ENCODE assay signal across 13 cellular contexts in genomic region chr10:4283841-4284610, GRCh38.
A peak's percentile ranks its signal among the peaks of the same experiment; 100 is the strongest.
DNase-seq lines count a peak whose midpoint lies in the region; ATAC-seq and TF ChIP-seq lines count a peak whose summit lies in the region.
"Had no signal": no experiment of that assay in that cellular context is flagged by ENCODE, and none has a peak within 500 bp of the region (broad histone marks: within the 10 kb centered on the region; RNA-seq: fewer than 3 reads in every experiment).

No MANE protein-coding gene starts in this region.

- no TSS peak for BruUV-seq in Caco-2 (replicated peaks; lab: Mats Ljungman, UMichigan)

- in situ Hi-C loops in astrocyte of the spinal cord (cut with HindIII; ENCODE audit: low sequenced_read_pairs) = no loop called here

- no peak overlapping the region for H3K4me3 ChIP-seq in AG04449 (ENCODE audit: low read depth, low read length)
- H3K4me3 ChIP-seq in astrocyte of the spinal cord (ENCODE audit: low read depth, low read length) = no peak overlapping the region
- no peak overlapping the region for H3K4me3 ChIP-seq in Caco-2 (ENCODE audit: low read depth, low read length)
- H3K4me3 ChIP-seq: A549 had no signal

- no peak overlapping the region for H3K27ac Mint-ChIP-seq in activated CD4-positive, alpha-beta T cell treated with anti-CD3 and anti-CD28 coated beads for 36 hours
- H3K27ac Mint-ChIP-seq in Caco-2 (ENCODE audit: unreplicated experiment) = no peak overlapping the region
- H3K27ac Mint-ChIP-seq: activated naive CD4-positive, alpha-beta T cell treated with anti-CD3 and anti-CD28 coated beads, Interleukin-2, amount 10 ng/mL, durations not matched to agents 7 days and 5 days; naive B cell had no signal

- CTCF ChIA-PET in AG04449 (lab: Yijun Ruan, JAX) = no interaction called here
- CTCF ChIA-PET in activated CD4-positive, alpha-beta T cell treated with anti-CD3 and anti-CD28 coated beads for 36 hours (lab: Charles Lee) = interaction anchor here (0.6 kb wide), 1 partner anchor 922 kb away, joined by 3 read pairs; no protein-coding TSS in a partner anchor
- CTCF ChIA-PET in Caco-2 (lab: Charles Lee) = no interaction called here

- peaks cover 12% of the 10 kb centered on the region for H3K4me1 Mint-ChIP-seq in activated CD4-positive, alpha-beta T cell treated with anti-CD3 and anti-CD28 coated beads for 36 hours
- peaks cover 18% of the 10 kb centered on the region for H3K4me1 Mint-ChIP-seq in Caco-2 (ENCODE audit: low read depth, unreplicated experiment)
- H3K4me1 Mint-ChIP-seq: naive B cell had no signal

- no peaks in the 10 kb centered on the region for H3K9me3 ChIP-seq in Caco-2
- H3K9me3 ChIP-seq: A549 had no signal

- H3K4me3 Mint-ChIP-seq in activated CD4-positive, alpha-beta T cell treated with anti-CD3 and anti-CD28 coated beads for 36 hours = no peak overlapping the region
- H3K4me3 Mint-ChIP-seq in Caco-2 (ENCODE audit: unreplicated experiment) = no peak overlapping the region
- H3K4me3 Mint-ChIP-seq: activated naive CD4-positive, alpha-beta T cell treated with anti-CD3 and anti-CD28 coated beads, Interleukin-2, amount 10 ng/mL, durations not matched to agents 7 days and 5 days; naive B cell had no signal

- DNase-seq in AG04449 (ENCODE audit: low read depth, low spot score) (peak; percentile 61), astrocyte of the spinal cord (ENCODE audit: low read depth, low spot score) (peak; percentile 83), left cardiac atrium (peak; percentile 48), putamen (ENCODE audit: low spot score) (peak; percentile 19), NCI-H345 treated with DMSO at 0.1 percent for 48 hours (lab: John Stamatoyannopoulos, UW; ENCODE audit: unreplicated experiment) (no peak), Caco-2 (no peak), SKM-1 treated with dmso at 0.1 percent for 144 hours (lab: John Stamatoyannopoulos, UW; ENCODE audit: unreplicated experiment) (no peak)
- DNase-seq in activated CD4-positive, alpha-beta T cell treated with anti-CD3 and anti-CD28 coated beads for 36 hours = no peak
- DNase-seq: activated naive CD4-positive, alpha-beta T cell treated with anti-CD3 and anti-CD28 coated beads, Interleukin-2, amount 10 ng/mL, durations not matched to agents 7 days and 5 days; naive B cell; NCI-H2081 had no signal

- H3K36me3 Mint-ChIP-seq in activated CD4-positive, alpha-beta T cell treated with anti-CD3 and anti-CD28 coated beads for 36 hours (ENCODE audit: low read depth) = no peaks in the 10 kb centered on the region
- H3K36me3 Mint-ChIP-seq in Caco-2 (ENCODE audit: insufficient read depth, unreplicated experiment) = no peaks in the 10 kb centered on the region
- H3K36me3 Mint-ChIP-seq: activated naive CD4-positive, alpha-beta T cell treated with anti-CD3 and anti-CD28 coated beads, Interleukin-2, amount 10 ng/mL, durations not matched to agents 7 days and 5 days; naive B cell had no signal

- intact Hi-C loops in left cardiac atrium (cut with DNase I) (no loop called here), Caco-2 (cut with micrococcal nuclease; ENCODE audit: unreplicated experiment) (no loop called here)
- intact Hi-C loops in activated CD4-positive, alpha-beta T cell treated with anti-CD3 and anti-CD28 coated beads for 36 hours (cut with DNase I, micrococcal nuclease) = no loop called here

- peaks cover 10% of the 10 kb centered on the region for H3K4me1 ChIP-seq in Caco-2

- ATAC-seq in left cardiac atrium = peak; percentile 87 to 89
- ATAC-seq in activated CD4-positive, alpha-beta T cell treated with anti-CD3 and anti-CD28 coated beads for 36 hours = no peak
- ATAC-seq: A549; activated CD4-positive, CD25-positive, alpha-beta regulatory T cell treated with anti-CD3 and anti-CD28 coated beads, Interleukin-2, amount 50 U/mL, for 24 hours had no signal

- no peaks in the 10 kb centered on the region for H3K9me3 Mint-ChIP-seq in activated CD4-positive, alpha-beta T cell treated with anti-CD3 and anti-CD28 coated beads for 36 hours (ENCODE audit: low read depth)
- no peaks in the 10 kb centered on the region for H3K9me3 Mint-ChIP-seq in Caco-2 (ENCODE audit: unreplicated experiment)
- H3K9me3 Mint-ChIP-seq: activated naive CD4-positive, alpha-beta T cell treated with anti-CD3 and anti-CD28 coated beads, Interleukin-2, amount 10 ng/mL, durations not matched to agents 7 days and 5 days; naive B cell had no signal

- no peaks in the 10 kb centered on the region for H3K36me3 ChIP-seq in Caco-2 (ENCODE audit: control insufficient read depth, insufficient read depth, low read length)

- POLR2A ChIA-PET in AG04449 (lab: Yijun Ruan, JAX) = interaction anchor here (0.6 to 1.0 kb wide), 2 partner anchors 60 to 500 kb away, joined by 4 read pairs; no protein-coding TSS in a partner anchor
- POLR2A ChIA-PET in activated CD4-positive, alpha-beta T cell treated with anti-CD3 and anti-CD28 coated beads for 36 hours (lab: Charles Lee) = no interaction called here
- POLR2A ChIA-PET in Caco-2 (lab: Charles Lee) = no interaction called here

- TF ChIP-seq CTCF in AG04449 (IDR thresholded peaks at IDR 0.05; ENCODE audit: insufficient read depth, low read length, missing control alignments) = no peak
- TF ChIP-seq CTCF in astrocyte of the spinal cord (IDR thresholded peaks at IDR 0.05; ENCODE audit: low read depth, low read length) = no peak
- TF ChIP-seq CTCF in Caco-2 (IDR thresholded peaks at IDR 0.05; ENCODE audit: insufficient read depth in 1 of 2, low read depth in 1 of 2, low read length in 1 of 2, severe bottlenecking in 1 of 2, unreplicated experiment in 1 of 2) = no peak

- H3K27me3 Mint-ChIP-seq in activated CD4-positive, alpha-beta T cell treated with anti-CD3 and anti-CD28 coated beads for 36 hours = peaks cover 2% of the 10 kb centered on the region
- no peaks in the 10 kb centered on the region for H3K27me3 Mint-ChIP-seq in Caco-2 (ENCODE audit: insufficient read depth, unreplicated experiment)

- no peaks in the 10 kb centered on the region; the same call in 1 of the 2 replicates for H3K27me3 ChIP-seq in Caco-2 (replicated peaks; ENCODE audit: control insufficient read depth, insufficient read depth, low read length)

Comparison
In these comparisons a context has a peak if more than half of its experiments do, and no peak if none do; other contexts are left out.
1. DNase-seq: peak in AG04449 (single experiment), astrocyte of the spinal cord (single experiment), left cardiac atrium (single experiment) and putamen (single experiment); none in NCI-H345 treated with DMSO at 0.1 percent for 48 hours (single experiment), activated CD4-positive, alpha-beta T cell treated with anti-CD3 and anti-CD28 coated beads for 36 hours (single experiment), Caco-2 (0 of 2) and SKM-1 treated with dmso at 0.1 percent for 144 hours (single experiment).